ENCODE assay signal across 25 cellular contexts in the genomic region with DNA sequence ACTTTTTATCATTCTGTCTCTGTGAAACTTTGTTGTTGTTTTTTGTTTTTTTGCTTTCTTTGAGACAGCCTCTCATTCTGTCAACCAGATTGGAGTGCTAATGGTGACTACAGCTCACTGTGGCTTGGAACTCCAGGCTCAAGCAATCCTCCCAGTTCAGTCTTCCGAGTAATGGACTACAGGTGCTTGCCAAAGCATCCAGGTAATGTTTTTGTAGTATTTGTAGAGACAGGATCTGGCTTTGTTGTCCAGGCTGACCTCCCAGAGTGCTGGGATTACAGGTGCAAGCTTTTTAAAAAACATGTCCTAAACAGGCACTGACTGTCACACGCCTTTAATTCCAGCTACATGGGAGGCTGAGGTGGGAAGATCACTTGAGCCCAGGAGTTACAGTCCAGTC.
"Had no signal": no experiment of that assay in that cellular context is flagged by ENCODE, and none has a peak within 500 bp of the region (broad histone marks: within the 10 kb centered on the region; RNA-seq: fewer than 3 reads in every experiment).

No MANE protein-coding gene starts in this region.

- H3K36me3 ChIP-seq: stomach, suprapubic skin, thoracic aorta, thyroid gland, tibial artery, tibial nerve, transverse colon, upper lobe of left lung, upper lobe of right lung, uterus, vagina had no signal

- H3K4me1 ChIP-seq: stomach, suprapubic skin, testis, thyroid gland, tibial artery, tibial nerve, transverse colon, upper lobe of left lung, upper lobe of right lung, uterus, vagina had no signal

- H3K27me3 ChIP-seq: testis, thyroid gland, upper lobe of left lung, uterus, vagina had no signal

- ATAC-seq: stimulated activated effector memory CD8-positive, alpha-beta T cell treated with anti-CD3 and anti-CD28 coated beads, Interleukin-12 subunit alpha, Interleukin-12 subunit beta, amount 100 ng/mL, for 72 hours; stimulated activated memory B cell treated with anti-CD40 and anti-IgM and Interleukin-4, amounts not matched to agents 10 μg/mL and 1 μg/mL and 100 μg/mL, for 72 hours; stimulated activated naive B cell treated with anti-CD40 and anti-IgM and Interleukin-4, amounts not matched to agents 10 μg/mL and 1 μg/mL and 100 μg/mL, for 72 hours; stimulated activated naive CD8-positive, alpha-beta T cell treated with anti-CD3 and anti-CD28 coated beads, Interleukin-15, amount 100 ng/mL, for 72 hours; stimulated activated naive CD8-positive, alpha-beta T cell treated with anti-CD3 and anti-CD28 coated beads, Interleukin-15, Interleukin-2, amounts not matched to agents 100 U/mL and 50 U/mL, for 24 hours; upper lobe of right lung had no signal

- H3K4me3 ChIP-seq: stomach, suprapubic skin, testis, thoracic aorta, thyroid gland, tibial artery, tibial nerve, transverse colon, upper lobe of left lung, upper lobe of right lung, uterus, vagina had no signal

- H3K9me3 ChIP-seq: stomach, suprapubic skin, testis, thoracic aorta, thyroid gland, tibial artery, tibial nerve, transverse colon, upper lobe of left lung, upper lobe of right lung, uterus, vagina had no signal

- H3K27ac ChIP-seq: stomach, suprapubic skin, testis, thoracic aorta, thyroid gland, tibial artery, tibial nerve, transverse colon, upper lobe of left lung, upper lobe of right lung, uterus, vagina had no signal

- DNase-seq: stimulated activated CD4-positive, alpha-beta T cell treated with anti-CD3 and anti-CD28 coated beads, Interleukin-2, amount 100 ng/mL, for 48 hours; stimulated activated CD4-positive, alpha-beta T cell treated with anti-CD3 and anti-CD28 coated beads, Interleukin-4, amount 100 ng/mL, for 1 hour; stimulated activated CD4-positive, alpha-beta T cell treated with anti-CD3 and anti-CD28 coated beads, Interleukin-4, amount 100 ng/mL, for 24 hours; stimulated activated CD4-positive, alpha-beta T cell treated with anti-CD3 and anti-CD28 coated beads, Interleukin-4, amount 100 ng/mL, for 4 hours; stimulated activated CD8-positive, alpha-beta memory T cell treated with anti-CD3 and anti-CD28 coated beads, Interleukin-4, amount 100 ng/mL, for 48 hours; stimulated activated naive B cell treated with anti-CD40 and anti-IgM and Interleukin-4, amounts not matched to agents 10 μg/mL and 1 μg/mL and 100 μg/mL, for 72 hours; stimulated activated naive CD4-positive, alpha-beta T cell; stimulated activated naive CD4-positive, alpha-beta T cell treated with Interleukin-2 at 50 U/mL for 16 hours; stimulated activated naive CD8-positive, alpha-beta T cell treated with anti-CD3 and anti-CD28 coated beads, Interleukin-15, amount 100 ng/mL, for 72 hours; stimulated activated naive CD8-positive, alpha-beta T cell treated with anti-CD3 and anti-CD28 coated beads, Interleukin-15, Interleukin-2, amounts not matched to agents 100 U/mL and 50 U/mL, for 24 hours; stomach; testis; thyroid gland; tibial artery; transverse colon; trophoblast cell; upper lobe of left lung; upper lobe of right lung; uterus had no signal
